In the genomic region with DNA sequence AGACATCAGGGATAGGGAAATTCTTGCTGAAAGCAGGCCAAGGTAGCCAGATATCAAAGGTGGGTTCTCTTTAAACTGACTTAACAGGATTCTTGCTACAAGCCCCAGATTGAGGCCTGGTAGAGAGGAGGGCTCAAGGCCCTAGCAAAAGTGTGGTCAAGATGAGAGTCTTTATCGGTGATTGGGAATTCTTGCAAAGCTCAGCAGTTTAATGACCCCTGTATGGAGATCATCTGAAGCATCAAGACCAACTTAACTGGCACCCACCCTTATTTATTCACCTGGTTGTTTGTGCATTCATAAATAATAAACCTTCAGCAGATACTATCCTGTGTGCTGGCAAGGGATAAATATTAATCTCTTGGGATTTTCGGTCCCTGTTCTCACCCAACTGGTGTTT, we compare ENCODE assay signal across 23 cellular contexts. TPM values are rescaled to one million over a fixed set of nuclear protein-coding genes. Genes with fewer than 3 reads are reported as not detected.
DNase-seq lines count a peak whose midpoint lies in the region; ATAC-seq, FAIRE-seq and TF ChIP-seq lines count a peak whose summit lies in the region.
"Had no signal": no experiment of that assay in that cellular context is flagged by ENCODE, and none has a peak within 500 bp of the region (broad histone marks: within the 10 kb centered on the region; RNA-seq: fewer than 3 reads in every experiment).

No MANE protein-coding gene starts in this region.

- H3K27me3 Mint-ChIP-seq in natural killer cell (ENCODE audit: low read depth in 2 of 2), result no peaks in the 10 kb centered on the region
- H3K27me3 Mint-ChIP-seq in natural killer cell treated with Interleukin-12 subunit alpha and Interleukin-12 subunit beta and Interleukin-15 and Interleukin-18, amount 100 ng/mL, for 72 hours, result no peaks in the 10 kb centered on the region
- H3K27me3 Mint-ChIP-seq in IgD-negative memory B cell, result no peaks in the 10 kb centered on the region
- peaks cover 2% of the 10 kb centered on the region for H3K27me3 Mint-ChIP-seq in endothelial cell (ENCODE audit: unreplicated experiment)
- H3K27me3 Mint-ChIP-seq: B cell had no signal

- FAIRE-seq in HTR-8/SVneo (lab: Jason Lieb, UNC), result no peak
- FAIRE-seq: GM12891 had no signal

- TF ChIP-seq CTCF in natural killer cell (IDR thresholded peaks at IDR 0.05), result no peak
- no peak for TF ChIP-seq CTCF in endothelial cell (IDR thresholded peaks at IDR 0.05; ENCODE audit: unreplicated experiment)

- ATAC-seq in natural killer cell (no peak), SK-N-SH treated with all-trans-retinoic acid at 6 μM for 48 hours (no peak)
- no peak for ATAC-seq in natural killer cell treated with Interleukin-12 subunit alpha and Interleukin-12 subunit beta and Interleukin-15 and Interleukin-18, amount 100 ng/mL, for 72 hours
- ATAC-seq: HCT116 had no signal

- H3K27ac Mint-ChIP-seq in natural killer cell (peak overlapping the region; percentile 5), IgD-negative memory B cell (peak overlapping the region in 2 of 3 donors; percentile 39 to 43), endothelial cell (ENCODE audit: unreplicated experiment) (peak overlapping the region; percentile 51)
- H3K27ac Mint-ChIP-seq in natural killer cell treated with Interleukin-12 subunit alpha and Interleukin-12 subunit beta and Interleukin-15 and Interleukin-18, amount 100 ng/mL, for 72 hours, result no peak overlapping the region
- H3K27ac Mint-ChIP-seq: B cell had no signal

- DNase-seq in natural killer cell (no peak), endothelial cell (ENCODE audit: low spot score) (no peak), HTR-8/SVneo (ENCODE audit: insufficient read length, low spot score) (no peak), globus pallidus (ENCODE audit: low spot score) (no peak)
- no peak for DNase-seq in natural killer cell treated with Interleukin-12 subunit alpha and Interleukin-12 subunit beta and Interleukin-15 and Interleukin-18, amount 100 ng/mL, for 72 hours (ENCODE audit: low spot score)
- DNase-seq: Calu3, DMS79 treated with DMSO at 0.1 percent for 48 hours, GF-D8, KG1, MM.1S, NCI-H1694, NCI-H2029 treated with DMSO at 0.1 percent for 48 hours, NCI-H510A, NCI-H69, OCI-M1, Peyer's patch, SHP77 treated with DMSO at 0.1 percent for 48 hours, SW 1271 had no signal

- intact Hi-C loops in natural killer cell (cut with micrococcal nuclease), result no loop called here

- H3K36me3 Mint-ChIP-seq in natural killer cell, result peaks cover 12% of the 10 kb centered on the region
- peaks cover 18% of the 10 kb centered on the region for H3K36me3 Mint-ChIP-seq in natural killer cell treated with Interleukin-12 subunit alpha and Interleukin-12 subunit beta and Interleukin-15 and Interleukin-18, amount 100 ng/mL, for 72 hours
- H3K36me3 Mint-ChIP-seq in IgD-negative memory B cell, result peaks cover 5% of the 10 kb centered on the region
- H3K36me3 Mint-ChIP-seq in endothelial cell (ENCODE audit: low read depth, unreplicated experiment), result peaks cover 7% of the 10 kb centered on the region

- no peak overlapping the region for H3K4me3 Mint-ChIP-seq in natural killer cell
- H3K4me3 Mint-ChIP-seq in natural killer cell treated with Interleukin-12 subunit alpha and Interleukin-12 subunit beta and Interleukin-15 and Interleukin-18, amount 100 ng/mL, for 72 hours, result no peak overlapping the region
- H3K4me3 Mint-ChIP-seq in IgD-negative memory B cell, result peak overlapping the region in 1 of 4 donors; percentile 13
- H3K4me3 Mint-ChIP-seq in endothelial cell (ENCODE audit: unreplicated experiment), result no peak overlapping the region
- H3K4me3 Mint-ChIP-seq: B cell had no signal

- H3K9me3 Mint-ChIP-seq in natural killer cell, result no peaks in the 10 kb centered on the region
- no peaks in the 10 kb centered on the region for H3K9me3 Mint-ChIP-seq in natural killer cell treated with Interleukin-12 subunit alpha and Interleukin-12 subunit beta and Interleukin-15 and Interleukin-18, amount 100 ng/mL, for 72 hours
- no peaks in the 10 kb centered on the region for H3K9me3 Mint-ChIP-seq in IgD-negative memory B cell
- no peaks in the 10 kb centered on the region for H3K9me3 Mint-ChIP-seq in endothelial cell (ENCODE audit: unreplicated experiment)

- H3K4me1 Mint-ChIP-seq in natural killer cell (peaks cover 73 to 77% of the 10 kb centered on the region in 2 donors), IgD-negative memory B cell (peaks cover 20 to 53% (median 35%) of the 10 kb centered on the region in 3 donors), endothelial cell (ENCODE audit: unreplicated experiment) (peaks cover 56% of the 10 kb centered on the region)
- H3K4me1 Mint-ChIP-seq in natural killer cell treated with Interleukin-12 subunit alpha and Interleukin-12 subunit beta and Interleukin-15 and Interleukin-18, amount 100 ng/mL, for 72 hours (ENCODE audit: low read depth in 2 of 2), result peaks cover 46 to 51% of the 10 kb centered on the region in 2 donors

TF ChIP-seq in SK-N-SH treated with all-trans-retinoic acid at 6 μM for 48 hours, 23 proteins besides CTCF, POLR2A, EP300 and RAD21 (continues in another document):
- TF ChIP-seq, protein P1, sequence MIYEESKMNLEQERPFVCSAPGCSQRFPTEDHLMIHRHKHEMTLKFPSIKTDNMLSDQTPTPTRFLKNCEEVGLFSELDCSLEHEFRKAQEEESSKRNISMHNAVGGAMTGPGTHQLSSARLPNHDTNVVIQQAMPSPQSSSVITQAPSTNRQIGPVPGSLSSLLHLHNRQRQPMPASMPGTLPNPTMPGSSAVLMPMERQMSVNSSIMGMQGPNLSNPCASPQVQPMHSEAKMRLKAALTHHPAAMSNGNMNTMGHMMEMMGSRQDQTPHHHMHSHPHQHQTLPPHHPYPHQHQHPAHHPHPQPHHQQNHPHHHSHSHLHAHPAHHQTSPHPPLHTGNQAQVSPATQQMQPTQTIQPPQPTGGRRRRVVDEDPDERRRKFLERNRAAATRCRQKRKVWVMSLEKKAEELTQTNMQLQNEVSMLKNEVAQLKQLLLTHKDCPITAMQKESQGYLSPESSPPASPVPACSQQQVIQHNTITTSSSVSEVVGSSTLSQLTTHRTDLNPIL (CRISPR knock-in tag; IDR thresholded peaks at IDR 0.05; ENCODE audit: low read depth), result no peak
- TF ChIP-seq ZFP3 (CRISPR knock-in tag; IDR thresholded peaks at IDR 0.05), result no peak
- no peak for TF ChIP-seq TSHZ2 (CRISPR knock-in tag; IDR thresholded peaks at IDR 0.05)
- no peak for TF ChIP-seq ZNF8 (CRISPR knock-in tag; IDR thresholded peaks at IDR 0.05)
- no peak for TF ChIP-seq ESRRG (CRISPR knock-in tag; IDR thresholded peaks at IDR 0.05)
- no peak for TF ChIP-seq CSDC2 (CRISPR knock-in tag; IDR thresholded peaks at IDR 0.05)
- TF ChIP-seq, protein P2, sequence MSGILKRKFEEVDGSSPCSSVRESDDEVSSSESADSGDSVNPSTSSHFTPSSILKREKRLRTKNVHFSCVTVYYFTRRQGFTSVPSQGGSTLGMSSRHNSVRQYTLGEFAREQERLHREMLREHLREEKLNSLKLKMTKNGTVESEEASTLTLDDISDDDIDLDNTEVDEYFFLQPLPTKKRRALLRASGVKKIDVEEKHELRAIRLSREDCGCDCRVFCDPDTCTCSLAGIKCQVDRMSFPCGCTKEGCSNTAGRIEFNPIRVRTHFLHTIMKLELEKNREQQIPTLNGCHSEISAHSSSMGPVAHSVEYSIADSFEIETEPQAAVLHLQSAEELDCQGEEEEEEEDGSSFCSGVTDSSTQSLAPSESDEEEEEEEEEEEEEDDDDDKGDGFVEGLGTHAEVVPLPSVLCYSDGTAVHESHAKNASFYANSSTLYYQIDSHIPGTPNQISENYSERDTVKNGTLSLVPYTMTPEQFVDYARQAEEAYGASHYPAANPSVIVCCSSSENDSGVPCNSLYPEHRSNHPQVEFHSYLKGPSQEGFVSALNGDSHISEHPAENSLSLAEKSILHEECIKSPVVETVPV (CRISPR knock-in tag; IDR thresholded peaks at IDR 0.05), result no peak
- no peak for TF ChIP-seq ZNF70 (CRISPR knock-in tag; IDR thresholded peaks at IDR 0.05)
- no peak for TF ChIP-seq TCF4 (CRISPR knock-in tag; IDR thresholded peaks at IDR 0.05; ENCODE audit: borderline replicate concordance)
- TF ChIP-seq ZFP30 (CRISPR knock-in tag; IDR thresholded peaks at IDR 0.05), result no peak
- TF ChIP-seq RARB (CRISPR knock-in tag; IDR thresholded peaks at IDR 0.05), result no peak

RNA-seq across cellular contexts. Expression of gene FAM120B, which starts 6.3 kb away (rescaled TPM):
- total RNA-seq in natural killer cell, result 10 to 100 TPM; 37.8 to 55.6 (median 39.9) TPM
- 10 to 100 TPM; 19.9 to 28.0 TPM for total RNA-seq in natural killer cell treated with Interleukin-12 subunit alpha and Interleukin-12 subunit beta and Interleukin-15 and Interleukin-18, amount 100 ng/mL, for 72 hours
- 24.5 TPM for polyA plus RNA-seq in IgD-negative memory B cell
- 48.3 TPM for total RNA-seq in endothelial cell (ENCODE audit: unreplicated experiment)

RNA-seq across cellular contexts. Expression of gene DLL1, which starts 22.0 kb away (rescaled TPM):
- total RNA-seq in natural killer cell (10 to 100 TPM in 1 of 3 donors, 1 to 10 TPM in 2; 4.3 to 16.9 (median 6.0) TPM), endothelial cell (ENCODE audit: unreplicated experiment) (59.5 TPM)
- total RNA-seq in natural killer cell treated with Interleukin-12 subunit alpha and Interleukin-12 subunit beta and Interleukin-15 and Interleukin-18, amount 100 ng/mL, for 72 hours, result under 1 TPM; 0.12 to 0.61 TPM
- 0.10 TPM for polyA plus RNA-seq in IgD-negative memory B cell

Comparison
In these comparisons a context has a peak if more than half of its experiments do, and no peak if none do; other contexts are left out.
1. H3K27ac Mint-ChIP-seq: peak in natural killer cell (2 of 2), IgD-negative memory B cell (2 of 3) and endothelial cell (single experiment); none in natural killer cell treated with Interleukin-12 subunit alpha and Interleukin-12 subunit beta and Interleukin-15 and Interleukin-18, amount 100 ng/mL, for 72 hours (0 of 2).